Comparison of ENCODE assay signal across 1 cellular context in the genomic region with DNA sequence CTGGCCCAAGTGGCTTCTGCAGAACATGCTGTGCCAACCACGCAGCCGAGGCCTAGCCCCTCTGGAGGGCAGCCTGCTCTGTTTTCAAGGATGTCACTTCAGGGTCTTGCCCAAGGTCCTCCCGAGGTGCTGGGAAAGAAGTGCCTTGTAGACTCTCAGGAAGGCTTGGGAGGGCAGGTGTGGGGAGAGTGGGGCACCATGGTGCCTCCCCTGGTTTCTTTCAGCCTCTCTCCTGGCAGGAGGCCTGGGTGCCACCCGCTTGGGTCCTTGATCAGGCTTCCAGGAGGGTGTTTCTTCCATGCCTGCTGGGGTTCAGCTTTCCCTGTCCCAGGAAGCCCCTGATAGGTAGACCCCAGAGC.
TF ChIP-seq lines count a peak whose summit lies in the region.

No MANE protein-coding gene starts in this region.

TF ChIP-seq in H1, 55 proteins besides CTCF, POLR2A, EP300 and RAD21 (continued from another document):
- TF ChIP-seq, protein P1, sequence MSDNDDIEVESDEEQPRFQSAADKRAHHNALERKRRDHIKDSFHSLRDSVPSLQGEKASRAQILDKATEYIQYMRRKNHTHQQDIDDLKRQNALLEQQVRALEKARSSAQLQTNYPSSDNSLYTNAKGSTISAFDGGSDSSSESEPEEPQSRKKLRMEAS (IDR thresholded peaks at IDR 0.05): no peak
- TF ChIP-seq ASH2L (IDR thresholded peaks at IDR 0.05; ENCODE audit: low read length) (no peak), JUN (IDR thresholded peaks at IDR 0.05; ENCODE audit: low read depth, low read length) (no peak)
